In genomic region chr12:83018063-83018462, GRCh38 we compare ENCODE assay signal across 27 cellular contexts.
DNase-seq lines count a peak whose midpoint lies in the region; ATAC-seq and TF ChIP-seq lines count a peak whose summit lies in the region.
"Had no signal": no experiment of that assay in that cellular context is flagged by ENCODE, and none has a peak within 500 bp of the region (broad histone marks: within the 10 kb centered on the region; RNA-seq: fewer than 3 reads in every experiment).

No MANE protein-coding gene starts in this region.

- no peak overlapping the region for H3K4me2 ChIP-seq in hepatocyte
- H3K4me2 ChIP-seq: BLaER1 treated with 17β-estradiol and CSF1 and Interleukin-3, amounts not matched to agents 10 nM and 100 nM; KMS-11; PC-9 had no signal

- no peak for ATAC-seq in HG03342 (IDR thresholded peaks at IDR 0.05; ENCODE audit: unreplicated experiment)
- ATAC-seq: activated T-helper 17 cell treated with anti-CD3 and anti-CD28 coated beads, Interleukin-2, amount 50 U/mL, for 72 hours had no signal

- H3K9me3 ChIP-seq in hepatocyte (ENCODE audit: low read depth): no peaks in the 10 kb centered on the region
- H3K9me3 ChIP-seq: BLaER1 treated with 17β-estradiol and CSF1 and Interleukin-3, amounts not matched to agents 10 nM and 100 nM; SJSA1; upper lobe of left lung had no signal

- H3K27ac ChIP-seq in hepatocyte (no peak overlapping the region), rectal smooth muscle tissue (ENCODE audit: low read depth, low read length) (peak overlapping the region; percentile 61)
- H3K27ac ChIP-seq: BLaER1 treated with 17β-estradiol and CSF1 and Interleukin-3, amounts not matched to agents 10 nM and 100 nM; KMS-11; PC-9; SJSA1; upper lobe of left lung had no signal

- H3K36me3 ChIP-seq in hepatocyte (replicated peaks; ENCODE audit: insufficient read depth, low read depth) (no peaks in the 10 kb centered on the region), rectal smooth muscle tissue (ENCODE audit: control insufficient read depth, insufficient read depth, low read length) (no peaks in the 10 kb centered on the region)
- H3K36me3 ChIP-seq: BLaER1 treated with 17β-estradiol and CSF1 and Interleukin-3, amounts not matched to agents 10 nM and 100 nM; SJSA1; upper lobe of left lung had no signal

- H3K79me2 ChIP-seq in hepatocyte: no peaks in the 10 kb centered on the region

- H3K9ac ChIP-seq in rectal smooth muscle tissue (ENCODE audit: low read length): no peak overlapping the region
- H3K9ac ChIP-seq: BLaER1 treated with 17β-estradiol and CSF1 and Interleukin-3, amounts not matched to agents 10 nM and 100 nM; KMS-11 had no signal

- H3K4me1 ChIP-seq in hepatocyte (ENCODE audit: insufficient read depth) (no peaks in the 10 kb centered on the region), rectal smooth muscle tissue (ENCODE audit: control insufficient read depth, insufficient read depth, low read length) (peaks cover 20% of the 10 kb centered on the region)
- H3K4me1 ChIP-seq: BLaER1 treated with 17β-estradiol and CSF1 and Interleukin-3, amounts not matched to agents 10 nM and 100 nM; SJSA1 had no signal

- no peaks in the 10 kb centered on the region for H3K9me2 ChIP-seq in hepatocyte (replicated peaks; ENCODE audit: insufficient read depth)

- TF ChIP-seq CTCF in hepatocyte (IDR thresholded peaks at IDR 0.05; ENCODE audit: poor library complexity): no peak

- H3K4me3 ChIP-seq in hepatocyte (no peak overlapping the region), rectal smooth muscle tissue (ENCODE audit: low read length) (no peak overlapping the region)
- H3K4me3 ChIP-seq: BLaER1 treated with 17β-estradiol and CSF1 and Interleukin-3, amounts not matched to agents 10 nM and 100 nM; PC-9; SJSA1; upper lobe of left lung had no signal

- 63% methylated on average over 4 of the region's 4 CpGs for WGBS in hepatocyte (ENCODE audit: low lambda C conversion rate, missing lambda C conversion rate)

- no peaks in the 10 kb centered on the region for H3K27me3 ChIP-seq in hepatocyte
- H3K27me3 ChIP-seq in rectal smooth muscle tissue (ENCODE audit: control insufficient read depth, insufficient read depth, low read length): no peaks in the 10 kb centered on the region
- H3K27me3 ChIP-seq: BLaER1 treated with 17β-estradiol and CSF1 and Interleukin-3, amounts not matched to agents 10 nM and 100 nM; SJSA1; upper lobe of left lung had no signal

- H2AFZ ChIP-seq in hepatocyte: no peak overlapping the region
- H2AFZ ChIP-seq: PC-9 had no signal

- H4K20me1 ChIP-seq in hepatocyte (ENCODE audit: insufficient read depth, poor library complexity, severe bottlenecking): no peaks in the 10 kb centered on the region
- H4K20me1 ChIP-seq: BLaER1 treated with 17β-estradiol and CSF1 and Interleukin-3, amounts not matched to agents 10 nM and 100 nM had no signal

- DNase-seq in D341Med (ENCODE audit: low spot score) (peak; percentile 35), NCI-H2171 (lab: John Stamatoyannopoulos, UW) (peak; percentile 61), hepatocyte (ENCODE audit: low spot score) (peak; percentile 20), NCI-H1092 treated with DMSO at 0.1 percent for 48 hours (lab: John Stamatoyannopoulos, UW) (no peak)
- no peak for DNase-seq in activated CD8-positive, alpha-beta memory T cell treated with anti-CD3 and anti-CD28 coated beads for 24 hours
- DNase-seq: activated CD4-positive, alpha-beta T cell treated with anti-CD3 and anti-CD28 coated beads, Interleukin-2, amount 50 U/mL, for 48 hours; activated CD4-positive, CD25-positive, alpha-beta regulatory T cell; activated CD8-positive, alpha-beta memory T cell treated with anti-CD3 and anti-CD28 coated beads, Interleukin-2, amount 50 U/mL, for 48 hours; activated naive CD4-positive, alpha-beta T cell treated with anti-CD3 and anti-CD28 coated beads, Interleukin-2, amount 50 U/mL, for 16 hours; amniotic stem cell; COR-L47; DND-41; HFFc6; kidney glomerular epithelial cell; MM.1S; NCI-H146; occipital lobe; PC-9; stimulated activated CD4-positive, alpha-beta T cell treated with anti-CD3 and anti-CD28 coated beads, Interleukin-2, amount 100 ng/mL, for 48 hours; T-helper 1 cell; upper lobe of left lung had no signal

Comparison
In these comparisons a context has a peak if more than half of its experiments do, and no peak if none do; other contexts are left out.
1. DNase-seq: peak in D341Med (single experiment), NCI-H2171 (single experiment) and hepatocyte (single experiment); none in NCI-H1092 treated with DMSO at 0.1 percent for 48 hours (single experiment) and activated CD8-positive, alpha-beta memory T cell treated with anti-CD3 and anti-CD28 coated beads for 24 hours (single experiment).